Comparison of ENCODE assay signal across 24 cellular contexts in the genomic region with DNA sequence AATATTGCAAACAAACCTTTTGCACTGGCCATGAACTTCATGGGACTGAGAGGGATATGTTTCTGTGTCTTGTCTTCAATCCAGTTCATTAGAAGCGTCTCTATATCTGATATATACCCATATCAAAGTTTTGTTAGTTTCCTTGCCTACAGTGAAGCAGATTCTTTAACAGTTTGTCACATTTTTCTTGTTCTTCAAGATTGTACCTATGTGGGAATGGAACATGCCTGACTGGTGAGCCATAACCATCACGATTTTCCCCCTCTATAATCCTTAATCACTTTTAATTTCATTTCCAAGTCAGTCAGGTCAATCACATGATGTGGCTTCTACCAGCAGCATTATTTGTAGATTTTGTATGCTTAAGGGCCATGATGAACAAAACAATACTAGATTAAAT.
"Had no signal": no experiment of that assay in that cellular context is flagged by ENCODE, and none has a peak within 500 bp of the region (broad histone marks: within the 10 kb centered on the region; RNA-seq: fewer than 3 reads in every experiment).

No MANE protein-coding gene starts in this region.

- ATAC-seq: activated CD8-positive, alpha-beta T cell treated with anti-CD3 and anti-CD28 coated beads for 36 hours; K562 had no signal

- H3K4me3 ChIP-seq: K562, PC-9, SK-N-MC had no signal

- DNase-seq: activated CD4-positive, alpha-beta T cell treated with anti-CD3 and anti-CD28 coated beads, Interleukin-2, amount 10 ng/mL, durations not matched to agents 24 days and 14 days; activated CD4-positive, alpha-beta T cell treated with anti-CD3 and anti-CD28 coated beads, Interleukin-2, amount 50 U/mL, for 4 hours; activated CD4-positive, CD25-positive, alpha-beta regulatory T cell; activated CD8-positive, alpha-beta T cell treated with anti-CD3 and anti-CD28 coated beads for 36 hours; activated gamma-delta T cell; activated naive CD4-positive, alpha-beta T cell treated with Interleukin-2 at 50 U/mL for 16 hours; activated naive CD8-positive, alpha-beta T cell treated with anti-CD3 and anti-CD28 coated beads, Interleukin-2, amount 10 ng/mL, durations not matched to agents 7 days and 5 days; activated T-cell treated with anti-CD3 and anti-CD28 coated beads, Interleukin-2, amount 50 U/mL, for 24 hours; amygdala; NCI-H1105; NCI-H1417 treated with DMSO at 0.1 percent for 48 hours; NCI-H1694; NCI-H1930; NCI-H345; NCI-H510A; NCI-H526; NCI-H748 treated with DMSO at 0.1 percent for 48 hours; NK-92 treated with Interleukin-12 subunit alpha and Interleukin-12 subunit beta, amount 100 ng/mL, for 24 hours; PC-9; Right ventricle myocardium superior; T1000; WERI-Rb-1 had no signal

- H3K4me2 ChIP-seq: PC-9 had no signal

- H3K36me3 ChIP-seq: WERI-Rb-1 had no signal

- H2AFZ ChIP-seq: PC-9 had no signal

- H3K27ac ChIP-seq: PC-9, SK-N-MC, WERI-Rb-1 had no signal
